Comparison of ENCODE assay signal across 1 cellular context in the genomic region with DNA sequence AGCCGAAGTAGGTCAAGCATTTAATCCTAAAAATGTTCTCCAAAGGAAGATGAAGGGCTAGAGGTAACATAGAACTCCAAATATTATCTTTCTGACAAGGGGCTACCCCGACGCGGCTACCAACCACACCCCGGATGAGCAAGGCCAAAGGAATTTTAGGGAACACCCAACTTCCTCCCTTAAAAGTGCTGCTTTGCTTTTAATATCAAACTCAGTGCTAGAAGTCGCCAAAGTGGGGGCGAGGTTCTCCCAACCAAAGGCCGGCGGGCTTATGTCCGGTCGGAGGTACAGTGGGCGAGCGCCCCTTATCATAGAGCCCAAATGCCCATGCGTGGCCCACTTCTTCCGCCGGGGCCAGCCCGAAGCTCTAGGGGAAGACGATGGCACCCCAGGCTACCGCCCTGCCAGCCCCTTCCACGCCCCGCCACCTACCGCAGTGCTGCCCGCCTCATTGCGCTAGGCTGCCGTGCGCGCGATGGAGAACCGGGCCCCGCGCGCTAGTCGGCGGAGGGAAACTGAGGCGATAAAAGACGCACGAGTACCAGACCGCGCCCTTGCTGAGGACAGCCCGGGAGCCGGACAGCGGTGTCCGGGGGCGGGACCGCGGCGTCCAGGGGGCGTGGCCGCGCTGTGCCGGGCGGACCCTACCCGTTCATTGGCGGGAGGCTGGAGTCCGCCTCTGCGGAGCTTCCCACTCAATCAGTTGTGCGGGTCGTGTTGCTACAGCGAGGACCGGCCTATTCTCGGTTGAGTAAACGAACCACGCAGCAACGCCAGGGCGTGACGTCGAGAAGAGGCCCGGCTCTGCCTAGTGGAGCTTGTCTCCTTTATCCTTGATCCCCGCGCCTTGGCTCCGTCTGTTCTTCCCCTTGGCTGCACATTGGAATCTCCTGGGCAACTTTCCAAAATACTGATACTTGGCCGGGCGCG.
TF ChIP-seq lines count a peak whose summit lies in the region.

A gene with protein sequence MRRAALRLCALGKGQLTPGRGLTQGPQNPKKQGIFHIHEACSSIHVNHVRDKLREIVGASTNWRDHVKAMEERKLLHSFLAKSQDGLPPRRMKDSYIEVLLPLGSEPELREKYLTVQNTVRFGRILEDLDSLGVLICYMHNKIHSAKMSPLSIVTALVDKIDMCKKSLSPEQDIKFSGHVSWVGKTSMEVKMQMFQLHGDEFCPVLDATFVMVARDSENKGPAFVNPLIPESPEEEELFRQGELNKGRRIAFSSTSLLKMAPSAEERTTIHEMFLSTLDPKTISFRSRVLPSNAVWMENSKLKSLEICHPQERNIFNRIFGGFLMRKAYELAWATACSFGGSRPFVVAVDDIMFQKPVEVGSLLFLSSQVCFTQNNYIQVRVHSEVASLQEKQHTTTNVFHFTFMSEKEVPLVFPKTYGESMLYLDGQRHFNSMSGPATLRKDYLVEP (minus strand): TSS at position 584 of the 930 bp plus-strand sequence. CDS start 132 bp downstream, at position 452.

TF ChIP-seq in HepG2, 621 proteins besides CTCF, POLR2A, EP300 and RAD21 (continued from another document and continues in another):
- TF ChIP-seq, protein P1, sequence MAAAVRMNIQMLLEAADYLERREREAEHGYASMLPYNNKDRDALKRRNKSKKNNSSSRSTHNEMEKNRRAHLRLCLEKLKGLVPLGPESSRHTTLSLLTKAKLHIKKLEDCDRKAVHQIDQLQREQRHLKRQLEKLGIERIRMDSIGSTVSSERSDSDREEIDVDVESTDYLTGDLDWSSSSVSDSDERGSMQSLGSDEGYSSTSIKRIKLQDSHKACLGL (CRISPR knock-in tag; IDR thresholded peaks at IDR 0.05) = no peak; the same call in 1 of the 2 replicates
- no peak for TF ChIP-seq HMGA1 (CRISPR knock-in tag; conservative IDR thresholded peaks at IDR 0.05)
- no peak for TF ChIP-seq MBNL3 (CRISPR knock-in tag; conservative IDR thresholded peaks at IDR 0.05)
- no peak for TF ChIP-seq SP140L (CRISPR knock-in tag; IDR thresholded peaks at IDR 0.05; ENCODE audit: borderline replicate concordance)
- TF ChIP-seq ZNF296 (CRISPR knock-in tag; conservative IDR thresholded peaks at IDR 0.05) = no peak
- TF ChIP-seq MEF2D (CRISPR knock-in tag; IDR thresholded peaks at IDR 0.05) = no peak
- TF ChIP-seq, protein P2, sequence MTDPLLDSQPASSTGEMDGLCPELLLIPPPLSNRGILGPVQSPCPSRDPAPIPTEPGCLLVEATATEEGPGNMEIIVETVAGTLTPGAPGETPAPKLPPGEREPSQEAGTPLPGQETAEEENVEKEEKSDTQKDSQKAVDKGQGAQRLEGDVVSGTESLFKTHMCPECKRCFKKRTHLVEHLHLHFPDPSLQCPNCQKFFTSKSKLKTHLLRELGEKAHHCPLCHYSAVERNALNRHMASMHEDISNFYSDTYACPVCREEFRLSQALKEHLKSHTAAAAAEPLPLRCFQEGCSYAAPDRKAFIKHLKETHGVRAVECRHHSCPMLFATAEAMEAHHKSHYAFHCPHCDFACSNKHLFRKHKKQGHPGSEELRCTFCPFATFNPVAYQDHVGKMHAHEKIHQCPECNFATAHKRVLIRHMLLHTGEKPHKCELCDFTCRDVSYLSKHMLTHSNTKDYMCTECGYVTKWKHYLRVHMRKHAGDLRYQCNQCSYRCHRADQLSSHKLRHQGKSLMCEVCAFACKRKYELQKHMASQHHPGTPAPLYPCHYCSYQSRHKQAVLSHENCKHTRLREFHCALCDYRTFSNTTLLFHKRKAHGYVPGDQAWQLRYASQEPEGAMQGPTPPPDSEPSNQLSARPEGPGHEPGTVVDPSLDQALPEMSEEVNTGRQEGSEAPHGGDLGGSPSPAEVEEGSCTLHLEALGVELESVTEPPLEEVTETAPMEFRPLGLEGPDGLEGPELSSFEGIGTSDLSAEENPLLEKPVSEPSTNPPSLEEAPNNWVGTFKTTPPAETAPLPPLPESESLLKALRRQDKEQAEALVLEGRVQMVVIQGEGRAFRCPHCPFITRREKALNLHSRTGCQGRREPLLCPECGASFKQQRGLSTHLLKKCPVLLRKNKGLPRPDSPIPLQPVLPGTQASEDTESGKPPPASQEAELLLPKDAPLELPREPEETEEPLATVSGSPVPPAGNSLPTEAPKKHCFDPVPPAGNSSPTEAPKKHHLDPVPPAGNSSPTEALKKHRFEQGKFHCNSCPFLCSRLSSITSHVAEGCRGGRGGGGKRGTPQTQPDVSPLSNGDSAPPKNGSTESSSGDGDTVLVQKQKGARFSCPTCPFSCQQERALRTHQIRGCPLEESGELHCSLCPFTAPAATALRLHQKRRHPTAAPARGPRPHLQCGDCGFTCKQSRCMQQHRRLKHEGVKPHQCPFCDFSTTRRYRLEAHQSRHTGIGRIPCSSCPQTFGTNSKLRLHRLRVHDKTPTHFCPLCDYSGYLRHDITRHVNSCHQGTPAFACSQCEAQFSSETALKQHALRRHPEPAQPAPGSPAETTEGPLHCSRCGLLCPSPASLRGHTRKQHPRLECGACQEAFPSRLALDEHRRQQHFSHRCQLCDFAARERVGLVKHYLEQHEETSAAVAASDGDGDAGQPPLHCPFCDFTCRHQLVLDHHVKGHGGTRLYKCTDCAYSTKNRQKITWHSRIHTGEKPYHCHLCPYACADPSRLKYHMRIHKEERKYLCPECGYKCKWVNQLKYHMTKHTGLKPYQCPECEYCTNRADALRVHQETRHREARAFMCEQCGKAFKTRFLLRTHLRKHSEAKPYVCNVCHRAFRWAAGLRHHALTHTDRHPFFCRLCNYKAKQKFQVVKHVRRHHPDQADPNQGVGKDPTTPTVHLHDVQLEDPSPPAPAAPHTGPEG (CRISPR knock-in tag; IDR thresholded peaks at IDR 0.05) = no peak
- peak; percentile 48; the same call in 1 of the 2 replicates for TF ChIP-seq PHF20 (CRISPR knock-in tag; IDR thresholded peaks at IDR 0.05)
- TF ChIP-seq, protein P3, sequence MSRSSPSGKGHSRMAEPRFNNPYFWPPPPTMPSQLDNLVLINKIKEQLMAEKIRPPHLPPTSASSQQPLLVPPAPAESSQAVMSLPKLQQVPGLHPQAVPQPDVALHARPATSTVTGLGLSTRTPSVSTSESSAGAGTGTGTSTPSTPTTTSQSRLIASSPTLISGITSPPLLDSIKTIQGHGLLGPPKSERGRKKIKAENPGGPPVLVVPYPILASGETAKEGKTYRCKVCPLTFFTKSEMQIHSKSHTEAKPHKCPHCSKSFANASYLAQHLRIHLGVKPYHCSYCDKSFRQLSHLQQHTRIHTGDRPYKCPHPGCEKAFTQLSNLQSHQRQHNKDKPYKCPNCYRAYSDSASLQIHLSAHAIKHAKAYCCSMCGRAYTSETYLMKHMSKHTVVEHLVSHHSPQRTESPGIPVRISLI (CRISPR knock-in tag; IDR thresholded peaks at IDR 0.05; ENCODE audit: borderline replicate concordance) = no peak
- TF ChIP-seq, protein P4, sequence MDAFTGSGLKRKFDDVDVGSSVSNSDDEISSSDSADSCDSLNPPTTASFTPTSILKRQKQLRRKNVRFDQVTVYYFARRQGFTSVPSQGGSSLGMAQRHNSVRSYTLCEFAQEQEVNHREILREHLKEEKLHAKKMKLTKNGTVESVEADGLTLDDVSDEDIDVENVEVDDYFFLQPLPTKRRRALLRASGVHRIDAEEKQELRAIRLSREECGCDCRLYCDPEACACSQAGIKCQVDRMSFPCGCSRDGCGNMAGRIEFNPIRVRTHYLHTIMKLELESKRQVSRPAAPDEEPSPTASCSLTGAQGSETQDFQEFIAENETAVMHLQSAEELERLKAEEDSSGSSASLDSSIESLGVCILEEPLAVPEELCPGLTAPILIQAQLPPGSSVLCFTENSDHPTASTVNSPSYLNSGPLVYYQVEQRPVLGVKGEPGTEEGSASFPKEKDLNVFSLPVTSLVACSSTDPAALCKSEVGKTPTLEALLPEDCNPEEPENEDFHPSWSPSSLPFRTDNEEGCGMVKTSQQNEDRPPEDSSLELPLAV (CRISPR knock-in tag; conservative IDR thresholded peaks at IDR 0.05; ENCODE audit: low read depth) = no peak
- no peak for TF ChIP-seq NFIB (CRISPR knock-in tag; IDR thresholded peaks at IDR 0.05; ENCODE audit: borderline replicate concordance)
- peak; percentile 76 for TF ChIP-seq HDAC1 (CRISPR knock-in tag; IDR thresholded peaks at IDR 0.05)
- no peak for TF ChIP-seq MYNN (CRISPR knock-in tag; IDR thresholded peaks at IDR 0.05; ENCODE audit: low read depth)
- TF ChIP-seq ZNF136 (CRISPR knock-in tag; IDR thresholded peaks at IDR 0.05; ENCODE audit: low read depth) = no peak
- TF ChIP-seq MATR3 (CRISPR knock-in tag; IDR thresholded peaks at IDR 0.05) = no peak
- TF ChIP-seq HDAC2 (CRISPR knock-in tag; IDR thresholded peaks at IDR 0.05) = no peak
- TF ChIP-seq, protein P5, sequence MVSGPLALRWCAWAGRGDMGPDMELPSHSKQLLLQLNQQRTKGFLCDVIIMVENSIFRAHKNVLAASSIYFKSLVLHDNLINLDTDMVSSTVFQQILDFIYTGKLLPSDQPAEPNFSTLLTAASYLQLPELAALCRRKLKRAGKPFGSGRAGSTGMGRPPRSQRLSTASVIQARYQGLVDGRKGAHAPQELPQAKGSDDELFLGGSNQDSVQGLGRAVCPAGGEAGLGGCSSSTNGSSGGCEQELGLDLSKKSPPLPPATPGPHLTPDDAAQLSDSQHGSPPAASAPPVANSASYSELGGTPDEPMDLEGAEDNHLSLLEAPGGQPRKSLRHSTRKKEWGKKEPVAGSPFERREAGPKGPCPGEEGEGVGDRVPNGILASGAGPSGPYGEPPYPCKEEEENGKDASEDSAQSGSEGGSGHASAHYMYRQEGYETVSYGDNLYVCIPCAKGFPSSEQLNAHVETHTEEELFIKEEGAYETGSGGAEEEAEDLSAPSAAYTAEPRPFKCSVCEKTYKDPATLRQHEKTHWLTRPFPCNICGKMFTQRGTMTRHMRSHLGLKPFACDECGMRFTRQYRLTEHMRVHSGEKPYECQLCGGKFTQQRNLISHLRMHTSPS (CRISPR knock-in tag; IDR thresholded peaks at IDR 0.05; ENCODE audit: low read depth) = peak; percentile 27; the same call in 1 of the 2 replicates
- TF ChIP-seq, protein P6, sequence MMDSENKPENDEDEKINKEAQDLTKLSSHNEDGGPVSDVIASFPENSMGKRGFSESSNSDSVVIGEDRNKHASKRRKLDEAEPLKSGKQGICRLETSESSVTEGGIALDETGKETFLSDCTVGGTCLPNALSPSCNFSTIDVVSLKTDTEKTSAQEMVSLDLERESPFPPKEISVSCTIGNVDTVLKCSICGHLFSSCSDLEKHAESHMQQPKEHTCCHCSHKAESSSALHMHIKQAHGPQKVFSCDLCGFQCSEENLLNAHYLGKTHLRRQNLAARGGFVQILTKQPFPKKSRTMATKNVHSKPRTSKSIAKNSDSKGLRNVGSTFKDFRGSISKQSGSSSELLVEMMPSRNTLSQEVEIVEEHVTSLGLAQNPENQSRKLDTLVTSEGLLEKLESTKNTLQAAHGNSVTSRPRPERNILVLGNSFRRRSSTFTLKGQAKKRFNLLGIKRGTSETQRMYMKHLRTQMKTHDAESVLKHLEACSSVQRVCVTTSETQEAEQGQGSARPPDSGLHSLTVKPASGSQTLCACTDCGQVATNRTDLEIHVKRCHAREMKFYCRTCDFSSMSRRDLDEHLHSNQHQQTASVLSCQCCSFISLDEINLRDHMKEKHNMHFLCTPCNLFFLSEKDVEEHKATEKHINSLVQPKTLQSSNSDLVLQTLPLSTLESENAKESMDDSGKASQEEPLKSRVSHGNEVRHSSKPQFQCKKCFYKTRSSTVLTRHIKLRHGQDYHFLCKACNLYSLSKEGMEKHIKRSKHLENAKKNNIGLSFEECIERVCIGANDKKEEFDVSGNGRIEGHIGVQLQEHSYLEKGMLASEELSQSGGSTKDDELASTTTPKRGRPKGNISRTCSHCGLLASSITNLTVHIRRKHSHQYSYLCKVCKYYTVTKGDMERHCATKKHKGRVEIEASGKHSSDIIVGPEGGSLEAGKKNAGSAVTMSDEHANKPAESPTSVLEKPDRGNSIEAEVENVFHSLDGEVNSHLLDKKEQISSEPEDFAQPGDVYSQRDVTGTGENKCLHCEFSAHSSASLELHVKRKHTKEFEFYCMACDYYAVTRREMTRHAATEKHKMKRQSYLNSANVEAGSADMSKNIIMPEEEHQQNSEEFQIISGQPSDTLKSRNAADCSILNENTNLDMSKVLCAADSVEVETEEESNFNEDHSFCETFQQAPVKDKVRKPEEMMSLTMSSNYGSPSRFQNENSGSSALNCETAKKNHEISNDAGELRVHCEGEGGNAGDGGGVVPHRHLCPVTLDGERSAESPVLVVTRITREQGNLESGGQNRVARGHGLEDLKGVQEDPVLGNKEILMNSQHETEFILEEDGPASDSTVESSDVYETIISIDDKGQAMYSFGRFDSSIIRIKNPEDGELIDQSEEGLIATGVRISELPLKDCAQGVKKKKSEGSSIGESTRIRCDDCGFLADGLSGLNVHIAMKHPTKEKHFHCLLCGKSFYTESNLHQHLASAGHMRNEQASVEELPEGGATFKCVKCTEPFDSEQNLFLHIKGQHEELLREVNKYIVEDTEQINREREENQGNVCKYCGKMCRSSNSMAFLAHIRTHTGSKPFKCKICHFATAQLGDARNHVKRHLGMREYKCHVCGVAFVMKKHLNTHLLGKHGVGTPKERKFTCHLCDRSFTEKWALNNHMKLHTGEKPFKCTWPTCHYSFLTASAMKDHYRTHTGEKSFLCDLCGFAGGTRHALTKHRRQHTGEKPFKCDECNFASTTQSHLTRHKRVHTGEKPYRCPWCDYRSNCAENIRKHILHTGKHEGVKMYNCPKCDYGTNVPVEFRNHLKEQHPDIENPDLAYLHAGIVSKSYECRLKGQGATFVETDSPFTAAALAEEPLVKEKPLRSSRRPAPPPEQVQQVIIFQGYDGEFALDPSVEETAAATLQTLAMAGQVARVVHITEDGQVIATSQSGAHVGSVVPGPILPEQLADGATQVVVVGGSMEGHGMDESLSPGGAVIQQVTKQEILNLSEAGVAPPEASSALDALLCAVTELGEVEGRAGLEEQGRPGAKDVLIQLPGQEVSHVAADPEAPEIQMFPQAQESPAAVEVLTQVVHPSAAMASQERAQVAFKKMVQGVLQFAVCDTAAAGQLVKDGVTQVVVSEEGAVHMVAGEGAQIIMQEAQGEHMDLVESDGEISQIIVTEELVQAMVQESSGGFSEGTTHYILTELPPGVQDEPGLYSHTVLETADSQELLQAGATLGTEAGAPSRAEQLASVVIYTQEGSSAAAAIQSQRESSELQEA (CRISPR knock-in tag; IDR thresholded peaks at IDR 0.05; ENCODE audit: not compliant biosample characterization) = no peak
- TF ChIP-seq ZNF143 (CRISPR knock-in tag; IDR thresholded peaks at IDR 0.05) = no peak
- no peak for TF ChIP-seq XRCC5 (optimal IDR thresholded peaks at IDR 0.05; ENCODE audit: low read length)
- TF ChIP-seq ZNF335 (CRISPR knock-in tag; IDR thresholded peaks at IDR 0.05) = no peak
- TF ChIP-seq SIN3A (IDR thresholded peaks at IDR 0.05; ENCODE audit: borderline replicate concordance, low read depth, low read length) = no peak
- TF ChIP-seq, protein P7, sequence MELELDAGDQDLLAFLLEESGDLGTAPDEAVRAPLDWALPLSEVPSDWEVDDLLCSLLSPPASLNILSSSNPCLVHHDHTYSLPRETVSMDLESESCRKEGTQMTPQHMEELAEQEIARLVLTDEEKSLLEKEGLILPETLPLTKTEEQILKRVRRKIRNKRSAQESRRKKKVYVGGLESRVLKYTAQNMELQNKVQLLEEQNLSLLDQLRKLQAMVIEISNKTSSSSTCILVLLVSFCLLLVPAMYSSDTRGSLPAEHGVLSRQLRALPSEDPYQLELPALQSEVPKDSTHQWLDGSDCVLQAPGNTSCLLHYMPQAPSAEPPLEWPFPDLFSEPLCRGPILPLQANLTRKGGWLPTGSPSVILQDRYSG (CRISPR knock-in tag; IDR thresholded peaks at IDR 0.05) = no peak
- TF ChIP-seq ZFP36 (IDR thresholded peaks at IDR 0.05; ENCODE audit: borderline replicate concordance, low read depth, low read length, partially characterized antibody) = no peak
